16 cellular contexts compared by ENCODE assay signal in genomic region chr5:160448886-160449285, GRCh38.
DNase-seq lines count a peak whose midpoint lies in the region; ATAC-seq, FAIRE-seq and TF ChIP-seq lines count a peak whose summit lies in the region.
"Had no signal": no experiment of that assay in that cellular context is flagged by ENCODE, and none has a peak within 500 bp of the region (broad histone marks: within the 10 kb centered on the region; RNA-seq: fewer than 3 reads in every experiment).

No MANE protein-coding gene starts in this region.

- DNase-seq in NCI-H2171 treated with DMSO at 0.1 percent for 48 hours (lab: John Stamatoyannopoulos, UW), result peak; percentile 37
- no peak for DNase-seq in NCI-H2171 (lab: John Stamatoyannopoulos, UW)
- no peak for DNase-seq in GM19239 (ENCODE audit: insufficient read length, low spot score)
- peak; percentile 97 for DNase-seq in NCI-H82 (lab: John Stamatoyannopoulos, UW)
- DNase-seq in retinal pigment epithelial cell (ENCODE audit: low read depth), result peak; percentile 90
- DNase-seq: 8988T; CD4-positive, alpha-beta memory T cell; DMS79 treated with DMSO at 0.1 percent for 48 hours; GF-D8; GM23248; HFFc6; IMR-90 had no signal

- ATAC-seq in GM19463 (IDR thresholded peaks at IDR 0.05; ENCODE audit: unreplicated experiment) (no peak), GM21526 (IDR thresholded peaks at IDR 0.05; ENCODE audit: low FRiP score, unreplicated experiment) (no peak)
- ATAC-seq: HCT116 had no signal

- no peak overlapping the region for H3K4me3 ChIP-seq in retinal pigment epithelial cell (ENCODE audit: low read length)
- H3K4me3 ChIP-seq: BLaER1, GM23248 had no signal

- FAIRE-seq in GM19239 (lab: Jason Lieb, UNC), result peak; percentile 44

- no peak for TF ChIP-seq CTCF in retinal pigment epithelial cell (conservative IDR thresholded peaks at IDR 0.05; ENCODE audit: low read depth, low read length)

Comparison
In these comparisons a context has a peak if more than half of its experiments do, and no peak if none do; other contexts are left out.
1. DNase-seq: peak in NCI-H2171 treated with DMSO at 0.1 percent for 48 hours (single experiment), NCI-H82 (single experiment) and retinal pigment epithelial cell (single experiment); none in NCI-H2171 (single experiment) and GM19239 (single experiment).